ENCODE assay signal across 2 cellular contexts in genomic region chr7:37534893-37535610, GRCh38.
TF ChIP-seq lines count a peak whose summit lies in the region.

No MANE protein-coding gene starts in this region.

TF ChIP-seq in GM23338, 12 proteins besides CTCF, POLR2A, EP300 and RAD21:
- TF ChIP-seq POLR2AphosphoS5 (IDR thresholded peaks at IDR 0.05; ENCODE audit: low read depth) (no peak), EZH2 (IDR thresholded peaks at IDR 0.05; ENCODE audit: low read depth, unreplicated experiment) (no peak), JUNB (IDR thresholded peaks at IDR 0.05; ENCODE audit: unreplicated experiment) (no peak), CREB1 (CRISPR knock-in tag; IDR thresholded peaks at IDR 0.05; ENCODE audit: low read depth) (no peak), ZNF331 (CRISPR knock-in tag; IDR thresholded peaks at IDR 0.05; ENCODE audit: low read depth) (no peak), ZNF114 (CRISPR knock-in tag; IDR thresholded peaks at IDR 0.05) (no peak), STAT1 (IDR thresholded peaks at IDR 0.05; ENCODE audit: unreplicated experiment) (no peak)

TF ChIP-seq in H1, 55 proteins besides CTCF, POLR2A, EP300 and RAD21:
- TF ChIP-seq CBX5 (IDR thresholded peaks at IDR 0.05; ENCODE audit: low read depth, low read length) = no peak
- TF ChIP-seq BRCA1 (IDR thresholded peaks at IDR 0.05; ENCODE audit: low read depth, low read length) = no peak
- TF ChIP-seq SP1 (IDR thresholded peaks at IDR 0.05; ENCODE audit: low read depth, low read length) = no peak
- no peak for TF ChIP-seq RFX5 (IDR thresholded peaks at IDR 0.05; ENCODE audit: borderline replicate concordance, low read depth, low read length)
- TF ChIP-seq KDM1A (IDR thresholded peaks at IDR 0.05; ENCODE audit: borderline replicate concordance, low read length) = no peak
- TF ChIP-seq ATF2 (IDR thresholded peaks at IDR 0.05; ENCODE audit: low read length) = no peak
- no peak for TF ChIP-seq MAX (IDR thresholded peaks at IDR 0.05)
- no peak for TF ChIP-seq TEAD4 (IDR thresholded peaks at IDR 0.05; ENCODE audit: low read depth, low read length)
- no peak for TF ChIP-seq EGR1 (IDR thresholded peaks at IDR 0.05; ENCODE audit: borderline replicate concordance, low read depth, low read length)
- no peak for TF ChIP-seq KDM4A (IDR thresholded peaks at IDR 0.05; ENCODE audit: low read depth, low read length, severe bottlenecking)
- no peak for TF ChIP-seq FOSL1 (IDR thresholded peaks at IDR 0.05; ENCODE audit: insufficient read depth, low read depth, low read length)
- no peak for TF ChIP-seq BACH1 (IDR thresholded peaks at IDR 0.05; ENCODE audit: low read length)
